In the genomic region with DNA sequence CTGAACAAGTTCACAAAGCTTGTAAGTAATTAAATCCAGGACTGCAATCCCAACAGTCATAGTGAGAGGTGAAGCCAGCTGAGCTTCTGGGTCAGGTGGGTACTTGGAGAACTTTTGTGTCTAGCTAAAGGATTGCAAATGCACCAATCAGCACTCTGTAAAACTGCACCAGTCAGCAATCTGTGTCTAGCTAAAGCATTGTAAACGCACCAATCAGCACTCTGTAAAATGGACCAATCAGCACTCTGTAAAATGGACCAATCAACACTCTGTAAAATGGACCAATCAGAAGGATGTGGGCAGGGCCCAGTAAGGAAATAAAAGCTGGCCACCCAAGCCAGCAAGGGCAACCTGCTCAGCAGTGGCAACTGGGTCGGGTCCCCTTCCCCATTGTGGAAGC, we compare ENCODE assay signal across 3 cellular contexts. TPM values are rescaled to one million over a fixed set of nuclear protein-coding genes. Genes with fewer than 3 reads are reported as not detected.
"Had no signal": no experiment of that assay in that cellular context is flagged by ENCODE, and none has a peak within 500 bp of the region (broad histone marks: within the 10 kb centered on the region; RNA-seq: fewer than 3 reads in every experiment).

No MANE protein-coding gene starts in this region.

RNA-seq across cellular contexts. Expression of a gene that starts 11.4 kb away (rescaled TPM):
- total RNA-seq: HT1080, PC-3, SK-MEL-5 had no signal
